1 cellular context compared by ENCODE assay signal in the genomic region with DNA sequence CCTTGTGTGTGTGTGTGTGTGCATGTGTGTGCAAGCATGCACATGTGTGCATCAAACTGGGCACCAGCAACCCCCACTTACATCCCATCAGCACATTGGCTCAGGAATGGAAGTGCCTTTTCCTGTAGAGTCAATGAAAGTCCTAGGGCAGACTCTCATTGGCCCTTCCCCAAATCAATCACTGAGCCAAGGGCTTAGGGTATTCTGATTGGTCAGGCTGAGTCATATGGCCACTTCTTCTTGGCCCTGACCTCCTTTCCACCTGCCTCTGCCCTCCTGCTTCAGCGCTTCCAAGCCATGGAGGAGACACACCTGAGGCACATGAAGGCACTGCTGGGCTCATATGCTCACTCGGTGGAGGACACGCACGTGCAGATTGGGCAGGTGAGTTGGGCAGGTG.
A peak's percentile ranks its signal among the peaks of the same experiment; 100 is the strongest.
TF ChIP-seq lines count a peak whose summit lies in the region.

No MANE protein-coding gene starts in this region.

TF ChIP-seq in GM12878, 131 proteins besides CTCF, POLR2A, EP300 and RAD21:
- TF ChIP-seq, protein P1, sequence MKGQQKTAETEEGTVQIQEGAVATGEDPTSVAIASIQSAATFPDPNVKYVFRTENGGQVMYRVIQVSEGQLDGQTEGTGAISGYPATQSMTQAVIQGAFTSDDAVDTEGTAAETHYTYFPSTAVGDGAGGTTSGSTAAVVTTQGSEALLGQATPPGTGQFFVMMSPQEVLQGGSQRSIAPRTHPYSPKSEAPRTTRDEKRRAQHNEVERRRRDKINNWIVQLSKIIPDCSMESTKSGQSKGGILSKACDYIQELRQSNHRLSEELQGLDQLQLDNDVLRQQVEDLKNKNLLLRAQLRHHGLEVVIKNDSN (IDR thresholded peaks at IDR 0.05; ENCODE audit: borderline replicate concordance, extremely low read length, insufficient read depth, low read depth, low read length): peak; percentile 65
- TF ChIP-seq RAD51 (IDR thresholded peaks at IDR 0.05): no peak
- TF ChIP-seq, protein P2, sequence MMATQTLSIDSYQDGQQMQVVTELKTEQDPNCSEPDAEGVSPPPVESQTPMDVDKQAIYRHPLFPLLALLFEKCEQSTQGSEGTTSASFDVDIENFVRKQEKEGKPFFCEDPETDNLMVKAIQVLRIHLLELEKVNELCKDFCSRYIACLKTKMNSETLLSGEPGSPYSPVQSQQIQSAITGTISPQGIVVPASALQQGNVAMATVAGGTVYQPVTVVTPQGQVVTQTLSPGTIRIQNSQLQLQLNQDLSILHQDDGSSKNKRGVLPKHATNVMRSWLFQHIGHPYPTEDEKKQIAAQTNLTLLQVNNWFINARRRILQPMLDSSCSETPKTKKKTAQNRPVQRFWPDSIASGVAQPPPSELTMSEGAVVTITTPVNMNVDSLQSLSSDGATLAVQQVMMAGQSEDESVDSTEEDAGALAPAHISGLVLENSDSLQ (IDR thresholded peaks at IDR 0.05): peak; percentile 96
- peak; percentile 80 for TF ChIP-seq SP1 (IDR thresholded peaks at IDR 0.05; ENCODE audit: low read depth, low read length)
- TF ChIP-seq, protein P3, sequence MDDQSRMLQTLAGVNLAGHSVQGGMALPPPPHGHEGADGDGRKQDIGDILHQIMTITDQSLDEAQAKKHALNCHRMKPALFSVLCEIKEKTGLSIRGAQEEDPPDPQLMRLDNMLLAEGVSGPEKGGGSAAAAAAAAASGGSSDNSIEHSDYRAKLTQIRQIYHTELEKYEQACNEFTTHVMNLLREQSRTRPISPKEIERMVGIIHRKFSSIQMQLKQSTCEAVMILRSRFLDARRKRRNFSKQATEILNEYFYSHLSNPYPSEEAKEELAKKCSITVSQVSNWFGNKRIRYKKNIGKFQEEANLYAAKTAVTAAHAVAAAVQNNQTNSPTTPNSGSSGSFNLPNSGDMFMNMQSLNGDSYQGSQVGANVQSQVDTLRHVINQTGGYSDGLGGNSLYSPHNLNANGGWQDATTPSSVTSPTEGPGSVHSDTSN (IDR thresholded peaks at IDR 0.05; ENCODE audit: insufficient replicate concordance, low read depth, low read length): peak; percentile 87
TF ChIP-seq in GM12878: peak in this region for 4.
